In the genomic region with DNA sequence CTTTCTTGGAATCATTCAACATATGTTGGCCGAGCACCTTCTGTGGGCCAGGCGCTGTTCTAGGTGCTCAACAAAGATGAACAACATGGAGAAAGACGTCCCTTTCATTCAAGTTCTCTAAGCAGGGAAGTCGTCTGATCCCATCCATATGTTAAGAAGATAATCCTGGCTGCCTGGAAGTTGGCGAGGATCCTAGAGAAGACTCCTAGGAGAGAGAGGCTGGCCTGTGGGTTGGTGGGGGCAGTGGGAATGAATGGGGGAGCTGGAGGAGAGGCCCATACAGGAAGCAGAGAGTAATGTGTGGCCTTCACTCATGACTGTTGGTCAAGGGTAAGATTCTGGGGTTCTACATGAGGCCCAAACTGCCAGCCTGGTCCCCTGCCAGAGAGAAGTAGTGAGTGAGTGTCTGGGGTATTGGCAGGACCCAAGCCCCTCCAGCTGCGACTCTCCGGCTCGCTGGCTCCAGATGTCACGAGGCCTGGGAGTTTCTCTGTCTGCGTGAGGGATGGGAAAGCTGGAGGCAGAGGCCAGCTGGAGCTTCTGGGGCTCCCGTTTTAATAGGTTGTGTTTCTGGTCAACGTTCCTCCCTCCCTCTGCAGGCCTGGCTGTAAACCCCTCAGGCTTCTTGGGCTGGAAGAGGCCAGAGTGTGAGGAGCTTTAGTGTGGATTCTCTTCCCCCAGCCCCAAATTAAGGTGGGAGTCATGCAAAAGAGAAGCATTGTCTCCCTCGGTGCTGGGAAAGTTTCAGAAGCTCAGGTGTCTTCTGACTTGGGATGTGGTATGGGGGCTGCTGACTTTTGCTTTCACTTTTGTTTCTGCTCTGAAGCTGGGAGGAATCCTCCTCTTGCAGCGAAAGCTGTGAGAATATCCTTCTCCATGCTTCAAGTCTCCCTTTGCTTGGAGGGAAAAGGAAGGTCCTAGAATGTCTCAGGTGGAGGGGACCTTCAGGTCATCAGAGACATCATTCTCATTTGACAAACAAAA, we compare ENCODE assay signal across 11 cellular contexts. TPM values are rescaled to one million over a fixed set of nuclear protein-coding genes. Genes with fewer than 3 reads are reported as not detected.
DNase-seq lines count a peak whose midpoint lies in the region; ATAC-seq and TF ChIP-seq lines count a peak whose summit lies in the region.
"Had no signal": no experiment of that assay in that cellular context is flagged by ENCODE, and none has a peak within 500 bp of the region (broad histone marks: within the 10 kb centered on the region; RNA-seq: fewer than 3 reads in every experiment).

No MANE protein-coding gene starts in this region.

- H3K27me3 ChIP-seq in rectal smooth muscle tissue (ENCODE audit: control insufficient read depth, insufficient read depth, low read length) (no peaks in the 10 kb centered on the region), PC-3 (ENCODE audit: low read length) (no peaks in the 10 kb centered on the region)

- H3K4me3 ChIP-seq in coronary artery (peak overlapping the region; percentile 27), rectal smooth muscle tissue (ENCODE audit: low read length) (peak overlapping the region; percentile 30), PC-3 (ENCODE audit: low read length) (no peak overlapping the region)
- H3K4me3 ChIP-seq: tibial nerve had no signal

- H3F3A ChIP-seq in PC-3 (ENCODE audit: low read length, unreplicated experiment): no peaks in the 10 kb centered on the region

- H4K20me1 ChIP-seq in PC-3 (ENCODE audit: low read length): 0 out of 2 replicates have a peak, but pooled peaks cover 3% of the 10 kb centered on the region

- H3K4me3 Mint-ChIP-seq in activated CD4-positive, alpha-beta T cell treated with anti-CD3 and anti-CD28 coated beads for 36 hours: no peak overlapping the region

- no peaks in the 10 kb centered on the region for H3K9me2 ChIP-seq in PC-3 (replicated peaks; ENCODE audit: low read length)

- peaks cover 19% of the 10 kb centered on the region for H3K4me1 Mint-ChIP-seq in activated CD4-positive, alpha-beta T cell treated with anti-CD3 and anti-CD28 coated beads for 36 hours

- TF ChIP-seq CTCF in coronary artery (IDR thresholded peaks at IDR 0.05): no peak
- no peak for TF ChIP-seq CTCF in PC-3 (conservative IDR thresholded peaks at IDR 0.05; ENCODE audit: low read depth, low read length)

- POLR2A ChIA-PET in activated CD4-positive, alpha-beta T cell treated with anti-CD3 and anti-CD28 coated beads for 36 hours (lab: Charles Lee): no interaction called here
- POLR2A ChIA-PET in PC-3 (lab: Charles Lee; ENCODE audit: unreplicated experiment): no interaction called here

- H3K36me3 ChIP-seq in rectal smooth muscle tissue (ENCODE audit: control insufficient read depth, insufficient read depth, low read length) (no peaks in the 10 kb centered on the region), PC-3 (ENCODE audit: low read depth, low read length) (no peaks in the 10 kb centered on the region)
- H3K36me3 ChIP-seq: tibial nerve had no signal

- H3K4me2 ChIP-seq in PC-3 (ENCODE audit: low read length): no peak overlapping the region

- peaks cover 44% of the 10 kb centered on the region for H3K4me1 ChIP-seq in rectal smooth muscle tissue (ENCODE audit: control insufficient read depth, insufficient read depth, low read length)
- H3K4me1 ChIP-seq in PC-3 (ENCODE audit: insufficient read depth, low read length): peaks cover 28% of the 10 kb centered on the region

- ATAC-seq in activated CD4-positive, alpha-beta T cell treated with anti-CD3 and anti-CD28 coated beads for 36 hours: no peak
- ATAC-seq in GM21786 (IDR thresholded peaks at IDR 0.05; ENCODE audit: unreplicated experiment) (no peak), PC-3 (no peak)

- peak; percentile 13 for DNase-seq in activated CD4-positive, alpha-beta T cell treated with anti-CD3 and anti-CD28 coated beads for 36 hours
- no peak for DNase-seq in activated CD4-positive, alpha-beta T cell treated with anti-CD3 and anti-CD28 coated beads, Interleukin-2, amount 50 U/mL, for 4 hours
- peak; percentile 45 for DNase-seq in NCI-H2171 treated with DMSO at 0.1 percent for 48 hours (lab: John Stamatoyannopoulos, UW)
- no peak for DNase-seq in coronary artery (ENCODE audit: low spot score)
- no peak for DNase-seq in PC-3
- no peak for DNase-seq in HK-2 (ENCODE audit: unreplicated experiment)
- DNase-seq: anterior cingulate cortex, NCI-H1436 had no signal

- H3K27me3 Mint-ChIP-seq in activated CD4-positive, alpha-beta T cell treated with anti-CD3 and anti-CD28 coated beads for 36 hours: peaks cover 32% of the 10 kb centered on the region

- H3K9me3 ChIP-seq in PC-3 (ENCODE audit: low read length): no peaks in the 10 kb centered on the region
- H3K9me3 ChIP-seq: tibial nerve had no signal

- no peaks in the 10 kb centered on the region for H3K36me3 Mint-ChIP-seq in activated CD4-positive, alpha-beta T cell treated with anti-CD3 and anti-CD28 coated beads for 36 hours (ENCODE audit: low read depth)

- no peak overlapping the region for H2AFZ ChIP-seq in PC-3 (ENCODE audit: low read length)

- no peak overlapping the region for H3K27ac Mint-ChIP-seq in activated CD4-positive, alpha-beta T cell treated with anti-CD3 and anti-CD28 coated beads for 36 hours

- peak overlapping the region in 1 of 2 donors; percentile 92 for H3K27ac ChIP-seq in coronary artery
- H3K27ac ChIP-seq in rectal smooth muscle tissue (ENCODE audit: low read depth, low read length): peak overlapping the region; percentile 95
- H3K27ac ChIP-seq in PC-3 (ENCODE audit: low read length): no peak overlapping the region

- CTCF ChIA-PET in activated CD4-positive, alpha-beta T cell treated with anti-CD3 and anti-CD28 coated beads for 36 hours (lab: Charles Lee): interaction anchor here (1.0 to 2.2 kb wide), 6 partner anchors 9 to 148 kb away, joined by 3 to 7 read pairs (median 4); no protein-coding TSS in a partner anchor
- CTCF ChIA-PET in PC-3 (lab: Charles Lee): interaction anchor here (1.4 kb wide), 1 partner anchor 12 kb away, joined by 8 read pairs; no protein-coding TSS in a partner anchor

- H3K9me3 Mint-ChIP-seq in activated CD4-positive, alpha-beta T cell treated with anti-CD3 and anti-CD28 coated beads for 36 hours (ENCODE audit: low read depth): no peaks in the 10 kb centered on the region

- intact Hi-C loops in activated CD4-positive, alpha-beta T cell treated with anti-CD3 and anti-CD28 coated beads for 36 hours (cut with DNase I, micrococcal nuclease): no loop called here
- intact Hi-C loops in PC-3 (cut with micrococcal nuclease): no loop called here

- BruUV-seq in PC-3 (replicated peaks; lab: Mats Ljungman, UMichigan): no TSS peak

- H3K79me2 ChIP-seq in PC-3 (ENCODE audit: low read length): peaks cover 73% of the 10 kb centered on the region

- H3K9ac ChIP-seq in rectal smooth muscle tissue (ENCODE audit: low read length) (no peak overlapping the region), PC-3 (ENCODE audit: low read length) (no peak overlapping the region)

RNA-seq across cellular contexts. Expression of gene TMEM51, which starts 2.5 kb away (rescaled TPM):
- under 1 TPM in 1 of 2 experiments, not detected in 1; 0.11 TPM for total RNA-seq in activated CD4-positive, alpha-beta T cell treated with anti-CD3 and anti-CD28 coated beads for 36 hours
- total RNA-seq in PC-3 (2014; rRNA removed): 12.6 and 20.8 TPM in 2 replicates

Comparison
In these comparisons a context has a peak if more than half of its experiments do, and no peak if none do; other contexts are left out.
1. DNase-seq: peak in activated CD4-positive, alpha-beta T cell treated with anti-CD3 and anti-CD28 coated beads for 36 hours (single experiment) and NCI-H2171 treated with DMSO at 0.1 percent for 48 hours (single experiment); none in activated CD4-positive, alpha-beta T cell treated with anti-CD3 and anti-CD28 coated beads, Interleukin-2, amount 50 U/mL, for 4 hours (0 of 2), coronary artery (single experiment), PC-3 (single experiment) and HK-2 (single experiment).
2. RNA of gene TMEM51, which starts 2.5 kb away (total RNA-seq): 12.6 to 20.8 TPM in PC-3; 0.11 TPM in activated CD4-positive, alpha-beta T cell treated with anti-CD3 and anti-CD28 coated beads for 36 hours; every median in the first group is over 10 times any median in the second.